ENCODE assay signal across 9 cellular contexts in genomic region chr11:75325713-75326438, GRCh38. TPM values are rescaled to one million over a fixed set of nuclear protein-coding genes. Genes with fewer than 3 reads are reported as not detected.
DNase-seq lines count a peak whose midpoint lies in the region; ATAC-seq and FAIRE-seq lines count a peak whose summit lies in the region.
"Had no signal": no experiment of that assay in that cellular context is flagged by ENCODE, and none has a peak within 500 bp of the region (broad histone marks: within the 10 kb centered on the region; RNA-seq: fewer than 3 reads in every experiment).

No MANE protein-coding gene starts in this region.

- H3K9ac ChIP-seq in BLaER1 (0 out of 2 replicates have a peak overlapping the region, but pooled peaks have one; percentile 5), mesenchymal stem cell (ENCODE audit: low read length) (peak overlapping the region; percentile 70), neuronal stem cell (ENCODE audit: low read depth, low read length, poor library complexity) (no peak overlapping the region)

- H3K27me3 Mint-ChIP-seq in stimulated activated naive CD8-positive, alpha-beta T cell treated with anti-CD3 and anti-CD28 coated beads, Interleukin-15, Interleukin-2, amounts not matched to agents 100 ng/mL and 50 ng/mL, for 24 hours = no peaks in the 10 kb centered on the region

- H3K4me1 ChIP-seq in BLaER1 (peaks cover 77% of the 10 kb centered on the region), mesenchymal stem cell (ENCODE audit: control insufficient read depth, insufficient read depth, low read depth, low read length) (peaks cover 27% of the 10 kb centered on the region), neuronal stem cell (ENCODE audit: control insufficient read depth in 2 of 2, insufficient read depth in 1 of 2, low read depth in 1 of 2, low read length in 2 of 2) (peaks cover 5 to 9% of the 10 kb centered on the region in 2 donors)

- H3K23ac ChIP-seq in mesenchymal stem cell (ENCODE audit: low read length in 2 of 2) (no peak overlapping the region), neuronal stem cell (ENCODE audit: low read depth, low read length, poor library complexity) (no peak overlapping the region)

- peaks cover 86% of the 10 kb centered on the region for H4K20me1 ChIP-seq in BLaER1

- H3K27ac Mint-ChIP-seq in stimulated activated naive CD8-positive, alpha-beta T cell treated with anti-CD3 and anti-CD28 coated beads, Interleukin-15, Interleukin-2, amounts not matched to agents 100 ng/mL and 50 ng/mL, for 24 hours = peak overlapping the region; percentile 71

- H2BK5ac ChIP-seq in mesenchymal stem cell (ENCODE audit: low read depth, low read length, poor library complexity, severe bottlenecking) = peak overlapping the region; percentile 89
- no peak overlapping the region for H2BK5ac ChIP-seq in neuronal stem cell (ENCODE audit: low read length)

- H2BK12ac ChIP-seq in mesenchymal stem cell (ENCODE audit: low read length in 2 of 2) (peak overlapping the region in 1 of 2 experiments; percentile 93), neuronal stem cell (ENCODE audit: low read length) (no peak overlapping the region)

- H3K4me1 Mint-ChIP-seq in stimulated activated naive CD8-positive, alpha-beta T cell treated with anti-CD3 and anti-CD28 coated beads, Interleukin-15, Interleukin-2, amounts not matched to agents 100 ng/mL and 50 ng/mL, for 24 hours (ENCODE audit: low read depth) = peaks cover 69% of the 10 kb centered on the region

- no peak overlapping the region for H2BK15ac ChIP-seq in mesenchymal stem cell (ENCODE audit: low read depth, poor library complexity, severe bottlenecking)
- H2BK15ac ChIP-seq in neuronal stem cell (ENCODE audit: low read length) = no peak overlapping the region

- H3K14ac ChIP-seq in mesenchymal stem cell (ENCODE audit: low read length in 2 of 2) = no peak overlapping the region
- no peak overlapping the region for H3K14ac ChIP-seq in neuronal stem cell (ENCODE audit: low read length)

- no peaks in the 10 kb centered on the region for H3K9me3 Mint-ChIP-seq in stimulated activated naive CD8-positive, alpha-beta T cell treated with anti-CD3 and anti-CD28 coated beads, Interleukin-15, Interleukin-2, amounts not matched to agents 100 ng/mL and 50 ng/mL, for 24 hours

- 13% methylated on average over 8 of the region's 10 CpGs for WGBS in mesenchymal stem cell
- WGBS in neuronal stem cell (ENCODE audit: extremely low coverage in 2 of 2, insufficient read length in 2 of 2, insufficient replicate concordance in 1 of 2), 2 donors = no CpG with 5 or more reads among the region's 10 CpGs

- no peak overlapping the region for H4K91ac ChIP-seq in mesenchymal stem cell (ENCODE audit: low read length)
- no peak overlapping the region for H4K91ac ChIP-seq in neuronal stem cell (ENCODE audit: low read depth, low read length, poor library complexity)

- H3K9me3 ChIP-seq in BLaER1 = no peaks in the 10 kb centered on the region
- H3K9me3 ChIP-seq in mesenchymal stem cell (ENCODE audit: control insufficient read depth, low read length) = no peaks in the 10 kb centered on the region
- H3K9me3 ChIP-seq in neuronal stem cell (replicated peaks in 1 of 2; ENCODE audit: control insufficient read depth in 2 of 2, insufficient read depth in 1 of 2, low read depth in 1 of 2, low read length in 2 of 2) = no peaks in the 10 kb centered on the region

- DNase-seq in RCC 7860 (ENCODE audit: low spot score) (peak; percentile 65), astrocyte of the hippocampus (ENCODE audit: low read depth, low spot score) (peak; percentile 82), mesenchymal stem cell (peak; percentile 91), neuronal stem cell (ENCODE audit: low spot score) (no peak), NAMALWA (ENCODE audit: low spot score) (no peak)

- no peaks in the 10 kb centered on the region for H3K36me3 Mint-ChIP-seq in stimulated activated naive CD8-positive, alpha-beta T cell treated with anti-CD3 and anti-CD28 coated beads, Interleukin-15, Interleukin-2, amounts not matched to agents 100 ng/mL and 50 ng/mL, for 24 hours (ENCODE audit: low read depth)

- FAIRE-seq in RCC 7860 (lab: Jason Lieb, UNC) = peak; percentile 56
- FAIRE-seq: endometrium had no signal

- ATAC-seq in GM18873 (IDR thresholded peaks at IDR 0.05; ENCODE audit: low FRiP score, unreplicated experiment) = no peak

- H3K4me3 ChIP-seq in BLaER1 (no peak overlapping the region), mesenchymal stem cell (ENCODE audit: insufficient read depth in 1 of 2, low read depth in 1 of 2, low read length in 2 of 2) (peak overlapping the region in 1 of 2 experiments; percentile 35), neuronal stem cell (ENCODE audit: low read length in 2 of 2) (no peak overlapping the region)

- peak overlapping the region; percentile 38 to 85 for H3K18ac ChIP-seq in mesenchymal stem cell (ENCODE audit: low read depth in 1 of 2, low read length in 2 of 2)
- H3K18ac ChIP-seq in neuronal stem cell (ENCODE audit: low read length) = no peak overlapping the region

- H3K4me3 Mint-ChIP-seq in stimulated activated naive CD8-positive, alpha-beta T cell treated with anti-CD3 and anti-CD28 coated beads, Interleukin-15, Interleukin-2, amounts not matched to agents 100 ng/mL and 50 ng/mL, for 24 hours = peak overlapping the region; percentile 59

- H3K36me3 ChIP-seq in BLaER1 (peaks cover 43% of the 10 kb centered on the region), mesenchymal stem cell (ENCODE audit: control insufficient read depth in 1 of 2, insufficient read depth in 2 of 2, low read depth in 1 of 2, low read length in 2 of 2) (peaks cover 3 to 8% of the 10 kb centered on the region in 2 experiments), neuronal stem cell (replicated peaks in 1 of 2; ENCODE audit: control insufficient read depth in 2 of 2, insufficient read depth in 2 of 2, low read length in 2 of 2) (peaks cover 0 to 2% of the 10 kb centered on the region in 2 donors)

- 0 out of 2 replicates have a peak overlapping the region, but pooled peaks have one; percentile 11 for H3K27ac ChIP-seq in BLaER1
- peak overlapping the region; percentile 94 for H3K27ac ChIP-seq in mesenchymal stem cell (ENCODE audit: low read length, poor library complexity, severe bottlenecking)
- no peak overlapping the region for H3K27ac ChIP-seq in neuronal stem cell (replicated peaks; ENCODE audit: low read length)

- H3K79me1 ChIP-seq in mesenchymal stem cell (replicated peaks; ENCODE audit: low read length, poor library complexity, severe bottlenecking) = peaks cover 29% of the 10 kb centered on the region
- H3K79me1 ChIP-seq in neuronal stem cell (ENCODE audit: low read depth, low read length) = no peaks in the 10 kb centered on the region

- H3K4me2 ChIP-seq in BLaER1 = peak overlapping the region; percentile 33; the same call in 1 of the 2 replicates
- peak overlapping the region; percentile 44 for H3K4me2 ChIP-seq in mesenchymal stem cell (ENCODE audit: low read length, poor library complexity, severe bottlenecking)
- no peak overlapping the region for H3K4me2 ChIP-seq in neuronal stem cell (ENCODE audit: insufficient read depth, low read length, poor library complexity, severe bottlenecking)

- H3K4ac ChIP-seq in mesenchymal stem cell (ENCODE audit: low read depth in 1 of 2, low read length in 2 of 2) (peak overlapping the region in 1 of 2 experiments; percentile 81), neuronal stem cell (ENCODE audit: low read length) (no peak overlapping the region)

- H2AK5ac ChIP-seq in mesenchymal stem cell (ENCODE audit: low read length, severe bottlenecking) (no peak overlapping the region), neuronal stem cell (ENCODE audit: low read depth, low read length) (no peak overlapping the region)

- H4K8ac ChIP-seq in mesenchymal stem cell (ENCODE audit: low read length) (no peak overlapping the region), neuronal stem cell (ENCODE audit: low read depth, low read length) (no peak overlapping the region)

- H3K27me3 ChIP-seq in BLaER1 (no peaks in the 10 kb centered on the region), mesenchymal stem cell (ENCODE audit: control insufficient read depth in 1 of 2, insufficient read depth in 1 of 2, low read length in 2 of 2) (no peaks in the 10 kb centered on the region), neuronal stem cell (ENCODE audit: control insufficient read depth in 3 of 3, insufficient read depth in 3 of 3, low read depth in 1 of 3, low read length in 3 of 3) (peaks cover 0 to 2% (median 0%) of the 10 kb centered on the region in 3 experiments)

- no peak overlapping the region for H2BK120ac ChIP-seq in mesenchymal stem cell (ENCODE audit: low read depth, low read length)
- H2BK120ac ChIP-seq in neuronal stem cell (ENCODE audit: low read depth, low read length) = no peak overlapping the region

- no peak overlapping the region for H2AFZ ChIP-seq in mesenchymal stem cell (ENCODE audit: low read depth, low read length)
- H2AFZ ChIP-seq in neuronal stem cell (ENCODE audit: low read length) = no peak overlapping the region

RNA-seq across cellular contexts. Expression of gene ARRB1, which starts 25.6 kb away (rescaled TPM):
- polyA plus RNA-seq in mesenchymal stem cell (2013, experiment 1 of 2) = 65.2 TPM
- 64.4 TPM for polyA plus RNA-seq in mesenchymal stem cell (2013, experiment 2 of 2)
- 6.6 TPM for polyA plus RNA-seq in neuronal stem cell (2013, experiment 1 of 2)
- 6.3 TPM for polyA plus RNA-seq in neuronal stem cell (2013, experiment 2 of 2)

Comparison
In these comparisons a context has a peak if more than half of its experiments do, and no peak if none do; other contexts are left out.
1. DNase-seq: peak in RCC 7860 (single experiment), astrocyte of the hippocampus (single experiment) and mesenchymal stem cell (single experiment); none in neuronal stem cell (single experiment) and NAMALWA (single experiment).